ENCODE assay signal across 9 cellular contexts in the genomic region with DNA sequence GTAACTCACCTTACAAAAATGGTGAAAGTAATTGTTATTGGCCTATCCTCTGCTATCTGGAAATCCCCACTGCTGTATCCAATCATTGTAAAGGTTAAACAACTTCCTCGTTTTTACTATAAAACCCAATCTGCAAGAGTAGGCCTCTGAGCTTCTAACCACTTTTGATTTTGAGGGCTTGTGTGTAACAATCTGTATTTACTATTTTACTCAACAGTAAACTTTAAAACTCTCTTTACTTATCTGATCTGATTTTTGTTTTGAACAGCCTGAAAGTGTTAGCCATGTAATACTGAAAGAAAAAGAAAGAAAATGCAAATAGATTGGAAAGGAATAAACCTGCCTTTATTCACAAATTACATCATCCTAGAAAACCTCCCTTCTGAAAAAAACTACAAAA.
DNase-seq lines count a peak whose midpoint lies in the region; ATAC-seq and TF ChIP-seq lines count a peak whose summit lies in the region.
"Had no signal": no experiment of that assay in that cellular context is flagged by ENCODE, and none has a peak within 500 bp of the region (broad histone marks: within the 10 kb centered on the region; RNA-seq: fewer than 3 reads in every experiment).

No MANE protein-coding gene starts in this region.

- ATAC-seq in GM19351 (IDR thresholded peaks at IDR 0.05; ENCODE audit: unreplicated experiment), result peak; percentile 93
- ATAC-seq in HG03039 (IDR thresholded peaks at IDR 0.05; ENCODE audit: unreplicated experiment), result peak; percentile 97
- ATAC-seq in activated B cell treated with CpG ODN at 0.5 μM for 24 hours (ENCODE audit: low read depth), result peak; percentile 94
- no peak for ATAC-seq in left cardiac atrium

- peak overlapping the region in 5 of 7 donors; percentile 20 to 52 (median 41) for H3K4me3 Mint-ChIP-seq in CD8-positive, alpha-beta memory T cell
- H3K4me3 Mint-ChIP-seq in activated B cell treated with CpG ODN at 0.5 μM for 24 hours (no peak overlapping the region), glutamatergic neuron (ENCODE audit: unreplicated experiment) (no peak overlapping the region), progenitor cell of endocrine pancreas (ENCODE audit: low read depth) (no peak overlapping the region)

- H3K27me3 Mint-ChIP-seq in CD8-positive, alpha-beta memory T cell, result no peaks in the 10 kb centered on the region
- no peaks in the 10 kb centered on the region for H3K27me3 Mint-ChIP-seq in activated B cell treated with CpG ODN at 0.5 μM for 24 hours
- no peaks in the 10 kb centered on the region for H3K27me3 Mint-ChIP-seq in glutamatergic neuron (ENCODE audit: unreplicated experiment)
- H3K27me3 Mint-ChIP-seq in progenitor cell of endocrine pancreas, result no peaks in the 10 kb centered on the region

- H3K9me3 Mint-ChIP-seq in CD8-positive, alpha-beta memory T cell, result no peaks in the 10 kb centered on the region
- H3K9me3 Mint-ChIP-seq in activated B cell treated with CpG ODN at 0.5 μM for 24 hours, result peaks cover 7% of the 10 kb centered on the region
- H3K9me3 Mint-ChIP-seq in glutamatergic neuron (ENCODE audit: unreplicated experiment), result no peaks in the 10 kb centered on the region
- H3K9me3 Mint-ChIP-seq in progenitor cell of endocrine pancreas (ENCODE audit: low read depth), result no peaks in the 10 kb centered on the region

- H3K4me3 ChIP-seq in CD8-positive, alpha-beta memory T cell (ENCODE audit: low read length), result no peak overlapping the region
- H3K4me3 ChIP-seq: breast epithelium had no signal

- H3K4me1 ChIP-seq in CD8-positive, alpha-beta memory T cell (ENCODE audit: insufficient read depth, low read length), result peaks cover 10% of the 10 kb centered on the region
- H3K4me1 ChIP-seq: breast epithelium had no signal

- no peak for TF ChIP-seq CTCF in activated B cell treated with CpG ODN at 0.5 μM for 24 hours (IDR thresholded peaks at IDR 0.05)
- no peak for TF ChIP-seq CTCF in glutamatergic neuron (IDR thresholded peaks at IDR 0.05; ENCODE audit: partially characterized antibody, unreplicated experiment)
- TF ChIP-seq CTCF in progenitor cell of endocrine pancreas (IDR thresholded peaks at IDR 0.05; ENCODE audit: unreplicated experiment), result no peak

- H3K27ac ChIP-seq in CD8-positive, alpha-beta memory T cell (ENCODE audit: low read depth, low read length), result no peak overlapping the region
- H3K27ac ChIP-seq: breast epithelium had no signal

- H3K36me3 Mint-ChIP-seq in CD8-positive, alpha-beta memory T cell, result peaks cover 0 to 13% (median 2%) of the 10 kb centered on the region in 3 donors
- peaks cover 10% of the 10 kb centered on the region for H3K36me3 Mint-ChIP-seq in activated B cell treated with CpG ODN at 0.5 μM for 24 hours (ENCODE audit: low read depth)
- no peaks in the 10 kb centered on the region for H3K36me3 Mint-ChIP-seq in glutamatergic neuron (ENCODE audit: unreplicated experiment)
- no peaks in the 10 kb centered on the region for H3K36me3 Mint-ChIP-seq in progenitor cell of endocrine pancreas (ENCODE audit: insufficient read depth)

- peak overlapping the region in 7 of 8 donors; percentile 54 to 92 (median 85) for H3K27ac Mint-ChIP-seq in CD8-positive, alpha-beta memory T cell
- H3K27ac Mint-ChIP-seq in activated B cell treated with CpG ODN at 0.5 μM for 24 hours (peak overlapping the region; percentile 86), glutamatergic neuron (ENCODE audit: unreplicated experiment) (no peak overlapping the region), progenitor cell of endocrine pancreas (no peak overlapping the region)

- H3K36me3 ChIP-seq in CD8-positive, alpha-beta memory T cell (ENCODE audit: insufficient read depth, low read length), result no peaks in the 10 kb centered on the region
- H3K36me3 ChIP-seq: breast epithelium had no signal

- intact Hi-C loops in activated B cell treated with CpG ODN at 0.5 μM for 24 hours (cut with micrococcal nuclease), result no loop called here
- intact Hi-C loops in left cardiac atrium (cut with DNase I), result no loop called here

- H3K27me3 ChIP-seq in CD8-positive, alpha-beta memory T cell (ENCODE audit: insufficient read depth, low read length, poor library complexity, severe bottlenecking), result no peaks in the 10 kb centered on the region
- H3K27me3 ChIP-seq: breast epithelium had no signal

- no peaks in the 10 kb centered on the region for H3K9me3 ChIP-seq in CD8-positive, alpha-beta memory T cell (ENCODE audit: low read length)
- H3K9me3 ChIP-seq: breast epithelium had no signal

- H3K4me1 Mint-ChIP-seq in CD8-positive, alpha-beta memory T cell, result peaks cover 12 to 37% (median 22%) of the 10 kb centered on the region in 3 donors
- peaks cover 7% of the 10 kb centered on the region for H3K4me1 Mint-ChIP-seq in activated B cell treated with CpG ODN at 0.5 μM for 24 hours
- H3K4me1 Mint-ChIP-seq in glutamatergic neuron (ENCODE audit: low read depth, unreplicated experiment), result peaks cover 15% of the 10 kb centered on the region
- no peaks in the 10 kb centered on the region for H3K4me1 Mint-ChIP-seq in progenitor cell of endocrine pancreas (ENCODE audit: low read depth)

- POLR2A ChIA-PET in CD8-positive, alpha-beta memory T cell (lab: Charles Lee), result no interaction called here
- POLR2A ChIA-PET in activated B cell treated with CpG ODN at 0.5 μM for 24 hours (lab: Charles Lee), result no interaction called here

- DNase-seq in CD8-positive, alpha-beta memory T cell, result peak in 2 of 5 donors; percentile 5 to 17
- DNase-seq in activated B cell treated with CpG ODN at 0.5 μM for 24 hours (no peak), glutamatergic neuron (no peak), left cardiac atrium (no peak), progenitor cell of endocrine pancreas (ENCODE audit: low spot score, unreplicated experiment) (no peak), T1000 (lab: John Stamatoyannopoulos, UW) (no peak)

- CTCF ChIA-PET in CD8-positive, alpha-beta memory T cell (lab: Charles Lee), result no interaction called here
- CTCF ChIA-PET in activated B cell treated with CpG ODN at 0.5 μM for 24 hours (lab: Charles Lee), result no interaction called here

Comparison
In these comparisons a context has a peak if more than half of its experiments do, and no peak if none do; other contexts are left out.
1. H3K27ac Mint-ChIP-seq: peak in CD8-positive, alpha-beta memory T cell (7 of 8) and activated B cell treated with CpG ODN at 0.5 μM for 24 hours (single experiment); none in glutamatergic neuron (single experiment) and progenitor cell of endocrine pancreas (single experiment).
2. H3K4me3 Mint-ChIP-seq: peak in CD8-positive, alpha-beta memory T cell (5 of 7); none in activated B cell treated with CpG ODN at 0.5 μM for 24 hours (single experiment), glutamatergic neuron (single experiment) and progenitor cell of endocrine pancreas (single experiment).
3. ATAC-seq: peak in GM19351 (single experiment), HG03039 (single experiment) and activated B cell treated with CpG ODN at 0.5 μM for 24 hours (single experiment); none in left cardiac atrium (0 of 2).